In the genomic region with DNA sequence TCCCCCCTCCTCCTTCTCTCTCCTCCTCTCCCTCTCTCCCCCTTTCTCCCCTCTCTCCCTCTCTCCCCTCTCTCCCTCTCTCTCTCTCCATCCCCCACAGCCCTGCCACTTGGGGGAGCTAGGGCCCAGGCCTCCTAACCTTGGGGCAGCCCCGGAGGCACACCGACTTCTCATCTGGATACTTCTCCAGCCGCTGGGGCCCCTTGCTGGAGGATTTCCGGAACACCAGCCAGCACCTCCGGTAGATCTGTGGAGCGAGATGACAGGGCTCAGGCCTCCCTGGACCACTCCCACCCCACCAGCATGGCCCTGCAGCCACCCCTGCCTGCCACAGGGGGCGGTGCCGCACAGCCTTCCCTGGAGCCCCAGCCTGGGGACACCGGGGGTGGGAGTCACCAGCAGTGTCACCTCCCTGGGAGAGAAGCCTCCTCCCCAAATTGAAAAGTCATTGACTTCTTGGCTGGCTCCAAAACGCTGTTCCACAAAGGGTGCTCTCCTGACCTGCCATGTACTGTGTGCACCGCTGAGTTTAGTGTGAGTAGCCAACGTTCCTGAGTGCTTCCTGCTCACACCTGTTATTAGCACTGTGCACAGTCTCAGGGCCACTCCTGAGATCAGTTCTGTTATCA, we compare ENCODE assay signal across 1 cellular context.
A peak's percentile ranks its signal among the peaks of the same experiment; 100 is the strongest.
TF ChIP-seq lines count a peak whose summit lies in the region.

No MANE protein-coding gene starts in this region.

TF ChIP-seq in K562, 482 proteins besides CTCF, POLR2A, EP300 and RAD21 (continued from another document and continues in another):
- TF ChIP-seq, protein P1, sequence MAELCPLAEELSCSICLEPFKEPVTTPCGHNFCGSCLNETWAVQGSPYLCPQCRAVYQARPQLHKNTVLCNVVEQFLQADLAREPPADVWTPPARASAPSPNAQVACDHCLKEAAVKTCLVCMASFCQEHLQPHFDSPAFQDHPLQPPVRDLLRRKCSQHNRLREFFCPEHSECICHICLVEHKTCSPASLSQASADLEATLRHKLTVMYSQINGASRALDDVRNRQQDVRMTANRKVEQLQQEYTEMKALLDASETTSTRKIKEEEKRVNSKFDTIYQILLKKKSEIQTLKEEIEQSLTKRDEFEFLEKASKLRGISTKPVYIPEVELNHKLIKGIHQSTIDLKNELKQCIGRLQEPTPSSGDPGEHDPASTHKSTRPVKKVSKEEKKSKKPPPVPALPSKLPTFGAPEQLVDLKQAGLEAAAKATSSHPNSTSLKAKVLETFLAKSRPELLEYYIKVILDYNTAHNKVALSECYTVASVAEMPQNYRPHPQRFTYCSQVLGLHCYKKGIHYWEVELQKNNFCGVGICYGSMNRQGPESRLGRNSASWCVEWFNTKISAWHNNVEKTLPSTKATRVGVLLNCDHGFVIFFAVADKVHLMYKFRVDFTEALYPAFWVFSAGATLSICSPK (IDR thresholded peaks at IDR 0.05; ENCODE audit: borderline replicate concordance), result no peak
- TF ChIP-seq SMARCE1 (IDR thresholded peaks at IDR 0.05) (peak; percentile 66; the same call in 1 of the 2 replicates), ZNF347 (CRISPR knock-in tag; IDR thresholded peaks at IDR 0.05; ENCODE audit: low read depth) (no peak), DDX20 (tag; IDR thresholded peaks at IDR 0.05; ENCODE audit: low read depth) (no peak), ZC3H4 (CRISPR knock-in tag; IDR thresholded peaks at IDR 0.05; ENCODE audit: borderline replicate concordance) (no peak), MAFK (IDR thresholded peaks at IDR 0.05; ENCODE audit: low read length) (no peak), LCOR (CRISPR knock-in tag; IDR thresholded peaks at IDR 0.05) (no peak), ARNT (IDR thresholded peaks at IDR 0.05) (no peak), GATAD2B (IDR thresholded peaks at IDR 0.05; ENCODE audit: borderline replicate concordance) (no peak), NCOR1 (IDR thresholded peaks at IDR 0.05) (no peak), SNRNP70 (optimal IDR thresholded peaks at IDR 0.05; ENCODE audit: low read depth, low read length) (no peak), MEF2D (tag; conservative IDR thresholded peaks at IDR 0.05; ENCODE audit: low read depth) (no peak), ESRRA (IDR thresholded peaks at IDR 0.05; ENCODE audit: borderline replicate concordance, low read depth) (0 out of 2 replicates have a peak, but pooled peaks have one; percentile 25), CTBP1 (IDR thresholded peaks at IDR 0.05; ENCODE audit: borderline replicate concordance) (peak; percentile 77; the same call in 1 of the 2 replicates), FOS (IDR thresholded peaks at IDR 0.05; ENCODE audit: extremely low read depth, insufficient read length) (no peak), SIX5 (IDR thresholded peaks at IDR 0.05; ENCODE audit: borderline replicate concordance in 1 of 2, insufficient read depth in 1 of 2, low read depth in 1 of 2, low read length in 2 of 2) (no peak), RFX7 (CRISPR knock-in tag; IDR thresholded peaks at IDR 0.05) (no peak), PRMT5 (CRISPR knock-in tag; IDR thresholded peaks at IDR 0.05) (no peak), ZNF584 (CRISPR knock-in tag; IDR thresholded peaks at IDR 0.05; ENCODE audit: low read depth) (no peak), CBX3 (IDR thresholded peaks at IDR 0.05; ENCODE audit: borderline replicate concordance in 1 of 2, low read length in 2 of 2) (no peak), SMAD1 (IDR thresholded peaks at IDR 0.05; ENCODE audit: low read depth, low read length, partially characterized antibody) (no peak), NR4A1 (CRISPR knock-in tag; IDR thresholded peaks at IDR 0.05) (no peak), NR4A1 (tag; IDR thresholded peaks at IDR 0.05) (no peak), ERF (CRISPR knock-in tag; IDR thresholded peaks at IDR 0.05) (no peak), ZNF184 (CRISPR knock-in tag; IDR thresholded peaks at IDR 0.05) (no peak), NCOA4 (IDR thresholded peaks at IDR 0.05; ENCODE audit: partially characterized antibody) (no peak), BCOR (IDR thresholded peaks at IDR 0.05) (no peak), ZNF41 (CRISPR knock-in tag; conservative IDR thresholded peaks at IDR 0.05) (no peak), NELFE (IDR thresholded peaks at IDR 0.05; ENCODE audit: insufficient read depth, insufficient read length) (no peak), MXI1 (IDR thresholded peaks at IDR 0.05; ENCODE audit: low read depth, low read length) (no peak)
- TF ChIP-seq, protein P2, sequence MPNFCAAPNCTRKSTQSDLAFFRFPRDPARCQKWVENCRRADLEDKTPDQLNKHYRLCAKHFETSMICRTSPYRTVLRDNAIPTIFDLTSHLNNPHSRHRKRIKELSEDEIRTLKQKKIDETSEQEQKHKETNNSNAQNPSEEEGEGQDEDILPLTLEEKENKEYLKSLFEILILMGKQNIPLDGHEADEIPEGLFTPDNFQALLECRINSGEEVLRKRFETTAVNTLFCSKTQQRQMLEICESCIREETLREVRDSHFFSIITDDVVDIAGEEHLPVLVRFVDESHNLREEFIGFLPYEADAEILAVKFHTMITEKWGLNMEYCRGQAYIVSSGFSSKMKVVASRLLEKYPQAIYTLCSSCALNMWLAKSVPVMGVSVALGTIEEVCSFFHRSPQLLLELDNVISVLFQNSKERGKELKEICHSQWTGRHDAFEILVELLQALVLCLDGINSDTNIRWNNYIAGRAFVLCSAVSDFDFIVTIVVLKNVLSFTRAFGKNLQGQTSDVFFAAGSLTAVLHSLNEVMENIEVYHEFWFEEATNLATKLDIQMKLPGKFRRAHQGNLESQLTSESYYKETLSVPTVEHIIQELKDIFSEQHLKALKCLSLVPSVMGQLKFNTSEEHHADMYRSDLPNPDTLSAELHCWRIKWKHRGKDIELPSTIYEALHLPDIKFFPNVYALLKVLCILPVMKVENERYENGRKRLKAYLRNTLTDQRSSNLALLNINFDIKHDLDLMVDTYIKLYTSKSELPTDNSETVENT (CRISPR knock-in tag; IDR thresholded peaks at IDR 0.05), result no peak
- TF ChIP-seq, protein P3, sequence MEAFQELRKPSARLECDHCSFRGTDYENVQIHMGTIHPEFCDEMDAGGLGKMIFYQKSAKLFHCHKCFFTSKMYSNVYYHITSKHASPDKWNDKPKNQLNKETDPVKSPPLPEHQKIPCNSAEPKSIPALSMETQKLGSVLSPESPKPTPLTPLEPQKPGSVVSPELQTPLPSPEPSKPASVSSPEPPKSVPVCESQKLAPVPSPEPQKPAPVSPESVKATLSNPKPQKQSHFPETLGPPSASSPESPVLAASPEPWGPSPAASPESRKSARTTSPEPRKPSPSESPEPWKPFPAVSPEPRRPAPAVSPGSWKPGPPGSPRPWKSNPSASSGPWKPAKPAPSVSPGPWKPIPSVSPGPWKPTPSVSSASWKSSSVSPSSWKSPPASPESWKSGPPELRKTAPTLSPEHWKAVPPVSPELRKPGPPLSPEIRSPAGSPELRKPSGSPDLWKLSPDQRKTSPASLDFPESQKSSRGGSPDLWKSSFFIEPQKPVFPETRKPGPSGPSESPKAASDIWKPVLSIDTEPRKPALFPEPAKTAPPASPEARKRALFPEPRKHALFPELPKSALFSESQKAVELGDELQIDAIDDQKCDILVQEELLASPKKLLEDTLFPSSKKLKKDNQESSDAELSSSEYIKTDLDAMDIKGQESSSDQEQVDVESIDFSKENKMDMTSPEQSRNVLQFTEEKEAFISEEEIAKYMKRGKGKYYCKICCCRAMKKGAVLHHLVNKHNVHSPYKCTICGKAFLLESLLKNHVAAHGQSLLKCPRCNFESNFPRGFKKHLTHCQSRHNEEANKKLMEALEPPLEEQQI (IDR thresholded peaks at IDR 0.05), result no peak
- TF ChIP-seq, protein P4, sequence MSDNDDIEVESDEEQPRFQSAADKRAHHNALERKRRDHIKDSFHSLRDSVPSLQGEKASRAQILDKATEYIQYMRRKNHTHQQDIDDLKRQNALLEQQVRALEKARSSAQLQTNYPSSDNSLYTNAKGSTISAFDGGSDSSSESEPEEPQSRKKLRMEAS (CRISPR knock-in tag; IDR thresholded peaks at IDR 0.05), result 0 out of 2 replicates have a peak, but pooled peaks have one; percentile 16
- TF ChIP-seq, protein P5, sequence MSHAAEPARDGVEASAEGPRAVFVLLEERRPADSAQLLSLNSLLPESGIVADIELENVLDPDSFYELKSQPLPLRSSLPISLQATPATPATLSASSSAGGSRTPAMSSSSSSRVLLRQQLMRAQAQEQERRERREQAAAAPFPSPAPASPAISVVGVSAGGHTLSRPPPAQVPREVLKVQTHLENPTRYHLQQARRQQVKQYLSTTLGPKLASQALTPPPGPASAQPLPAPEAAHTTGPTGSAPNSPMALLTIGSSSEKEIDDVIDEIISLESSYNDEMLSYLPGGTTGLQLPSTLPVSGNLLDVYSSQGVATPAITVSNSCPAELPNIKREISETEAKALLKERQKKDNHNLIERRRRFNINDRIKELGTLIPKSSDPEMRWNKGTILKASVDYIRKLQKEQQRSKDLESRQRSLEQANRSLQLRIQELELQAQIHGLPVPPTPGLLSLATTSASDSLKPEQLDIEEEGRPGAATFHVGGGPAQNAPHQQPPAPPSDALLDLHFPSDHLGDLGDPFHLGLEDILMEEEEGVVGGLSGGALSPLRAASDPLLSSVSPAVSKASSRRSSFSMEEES (CRISPR knock-in tag; IDR thresholded peaks at IDR 0.05), result no peak
- TF ChIP-seq, protein P6, sequence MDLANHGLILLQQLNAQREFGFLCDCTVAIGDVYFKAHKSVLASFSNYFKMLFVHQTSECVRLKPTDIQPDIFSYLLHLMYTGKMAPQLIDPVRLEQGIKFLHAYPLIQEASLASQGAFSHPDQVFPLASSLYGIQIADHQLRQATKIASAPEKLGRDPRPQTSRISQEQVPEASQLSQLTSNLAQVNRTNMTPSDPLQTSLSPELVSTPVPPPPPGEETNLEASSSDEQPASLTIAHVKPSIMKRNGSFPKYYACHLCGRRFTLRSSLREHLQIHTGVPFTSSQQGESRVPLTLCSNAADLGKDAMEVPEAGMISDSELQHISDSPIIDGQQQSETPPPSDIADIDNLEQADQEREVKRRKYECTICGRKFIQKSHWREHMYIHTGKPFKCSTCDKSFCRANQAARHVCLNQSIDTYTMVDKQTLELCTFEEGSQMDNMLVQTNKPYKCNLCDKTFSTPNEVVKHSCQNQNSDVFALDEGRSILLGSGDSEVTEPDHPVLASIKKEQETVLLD (IDR thresholded peaks at IDR 0.05), result no peak
- TF ChIP-seq, protein P7, sequence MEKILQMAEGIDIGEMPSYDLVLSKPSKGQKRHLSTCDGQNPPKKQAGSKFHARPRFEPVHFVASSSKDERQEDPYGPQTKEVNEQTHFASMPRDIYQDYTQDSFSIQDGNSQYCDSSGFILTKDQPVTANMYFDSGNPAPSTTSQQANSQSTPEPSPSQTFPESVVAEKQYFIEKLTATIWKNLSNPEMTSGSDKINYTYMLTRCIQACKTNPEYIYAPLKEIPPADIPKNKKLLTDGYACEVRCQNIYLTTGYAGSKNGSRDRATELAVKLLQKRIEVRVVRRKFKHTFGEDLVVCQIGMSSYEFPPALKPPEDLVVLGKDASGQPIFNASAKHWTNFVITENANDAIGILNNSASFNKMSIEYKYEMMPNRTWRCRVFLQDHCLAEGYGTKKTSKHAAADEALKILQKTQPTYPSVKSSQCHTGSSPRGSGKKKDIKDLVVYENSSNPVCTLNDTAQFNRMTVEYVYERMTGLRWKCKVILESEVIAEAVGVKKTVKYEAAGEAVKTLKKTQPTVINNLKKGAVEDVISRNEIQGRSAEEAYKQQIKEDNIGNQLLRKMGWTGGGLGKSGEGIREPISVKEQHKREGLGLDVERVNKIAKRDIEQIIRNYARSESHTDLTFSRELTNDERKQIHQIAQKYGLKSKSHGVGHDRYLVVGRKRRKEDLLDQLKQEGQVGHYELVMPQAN (IDR thresholded peaks at IDR 0.05; ENCODE audit: borderline replicate concordance), result no peak
- TF ChIP-seq, protein P8, sequence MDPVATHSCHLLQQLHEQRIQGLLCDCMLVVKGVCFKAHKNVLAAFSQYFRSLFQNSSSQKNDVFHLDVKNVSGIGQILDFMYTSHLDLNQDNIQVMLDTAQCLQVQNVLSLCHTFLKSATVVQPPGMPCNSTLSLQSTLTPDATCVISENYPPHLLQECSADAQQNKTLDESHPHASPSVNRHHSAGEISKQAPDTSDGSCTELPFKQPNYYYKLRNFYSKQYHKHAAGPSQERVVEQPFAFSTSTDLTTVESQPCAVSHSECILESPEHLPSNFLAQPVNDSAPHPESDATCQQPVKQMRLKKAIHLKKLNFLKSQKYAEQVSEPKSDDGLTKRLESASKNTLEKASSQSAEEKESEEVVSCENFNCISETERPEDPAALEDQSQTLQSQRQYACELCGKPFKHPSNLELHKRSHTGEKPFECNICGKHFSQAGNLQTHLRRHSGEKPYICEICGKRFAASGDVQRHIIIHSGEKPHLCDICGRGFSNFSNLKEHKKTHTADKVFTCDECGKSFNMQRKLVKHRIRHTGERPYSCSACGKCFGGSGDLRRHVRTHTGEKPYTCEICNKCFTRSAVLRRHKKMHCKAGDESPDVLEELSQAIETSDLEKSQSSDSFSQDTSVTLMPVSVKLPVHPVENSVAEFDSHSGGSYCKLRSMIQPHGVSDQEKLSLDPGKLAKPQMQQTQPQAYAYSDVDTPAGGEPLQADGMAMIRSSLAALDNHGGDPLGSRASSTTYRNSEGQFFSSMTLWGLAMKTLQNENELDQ (CRISPR knock-in tag; IDR thresholded peaks at IDR 0.05; ENCODE audit: borderline replicate concordance), result no peak
- TF ChIP-seq, protein P9, sequence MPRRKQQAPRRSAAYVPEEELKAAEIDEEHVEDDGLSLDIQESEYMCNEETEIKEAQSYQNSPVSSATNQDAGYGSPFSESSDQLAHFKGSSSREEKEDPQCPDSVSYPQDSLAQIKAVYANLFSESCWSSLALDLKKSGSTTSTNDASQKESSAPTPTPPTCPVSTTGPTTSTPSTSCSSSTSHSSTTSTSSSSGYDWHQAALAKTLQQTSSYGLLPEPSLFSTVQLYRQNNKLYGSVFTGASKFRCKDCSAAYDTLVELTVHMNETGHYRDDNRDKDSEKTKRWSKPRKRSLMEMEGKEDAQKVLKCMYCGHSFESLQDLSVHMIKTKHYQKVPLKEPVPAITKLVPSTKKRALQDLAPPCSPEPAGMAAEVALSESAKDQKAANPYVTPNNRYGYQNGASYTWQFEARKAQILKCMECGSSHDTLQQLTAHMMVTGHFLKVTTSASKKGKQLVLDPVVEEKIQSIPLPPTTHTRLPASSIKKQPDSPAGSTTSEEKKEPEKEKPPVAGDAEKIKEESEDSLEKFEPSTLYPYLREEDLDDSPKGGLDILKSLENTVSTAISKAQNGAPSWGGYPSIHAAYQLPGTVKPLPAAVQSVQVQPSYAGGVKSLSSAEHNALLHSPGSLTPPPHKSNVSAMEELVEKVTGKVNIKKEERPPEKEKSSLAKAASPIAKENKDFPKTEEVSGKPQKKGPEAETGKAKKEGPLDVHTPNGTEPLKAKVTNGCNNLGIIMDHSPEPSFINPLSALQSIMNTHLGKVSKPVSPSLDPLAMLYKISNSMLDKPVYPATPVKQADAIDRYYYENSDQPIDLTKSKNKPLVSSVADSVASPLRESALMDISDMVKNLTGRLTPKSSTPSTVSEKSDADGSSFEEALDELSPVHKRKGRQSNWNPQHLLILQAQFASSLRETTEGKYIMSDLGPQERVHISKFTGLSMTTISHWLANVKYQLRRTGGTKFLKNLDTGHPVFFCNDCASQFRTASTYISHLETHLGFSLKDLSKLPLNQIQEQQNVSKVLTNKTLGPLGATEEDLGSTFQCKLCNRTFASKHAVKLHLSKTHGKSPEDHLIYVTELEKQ (CRISPR knock-in tag; IDR thresholded peaks at IDR 0.05), result no peak
- TF ChIP-seq, protein P10, sequence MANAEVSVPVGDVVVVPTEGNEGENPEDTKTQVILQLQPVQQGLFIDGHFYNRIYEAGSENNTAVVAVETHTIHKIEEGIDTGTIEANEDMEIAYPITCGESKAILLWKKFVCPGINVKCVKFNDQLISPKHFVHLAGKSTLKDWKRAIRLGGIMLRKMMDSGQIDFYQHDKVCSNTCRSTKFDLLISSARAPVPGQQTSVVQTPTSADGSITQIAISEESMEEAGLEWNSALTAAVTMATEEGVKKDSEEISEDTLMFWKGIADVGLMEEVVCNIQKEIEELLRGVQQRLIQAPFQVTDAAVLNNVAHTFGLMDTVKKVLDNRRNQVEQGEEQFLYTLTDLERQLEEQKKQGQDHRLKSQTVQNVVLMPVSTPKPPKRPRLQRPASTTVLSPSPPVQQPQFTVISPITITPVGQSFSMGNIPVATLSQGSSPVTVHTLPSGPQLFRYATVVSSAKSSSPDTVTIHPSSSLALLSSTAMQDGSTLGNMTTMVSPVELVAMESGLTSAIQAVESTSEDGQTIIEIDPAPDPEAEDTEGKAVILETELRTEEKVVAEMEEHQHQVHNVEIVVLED (CRISPR knock-in tag; IDR thresholded peaks at IDR 0.05), result no peak
